1 cellular context compared by ENCODE assay signal in the genomic region with DNA sequence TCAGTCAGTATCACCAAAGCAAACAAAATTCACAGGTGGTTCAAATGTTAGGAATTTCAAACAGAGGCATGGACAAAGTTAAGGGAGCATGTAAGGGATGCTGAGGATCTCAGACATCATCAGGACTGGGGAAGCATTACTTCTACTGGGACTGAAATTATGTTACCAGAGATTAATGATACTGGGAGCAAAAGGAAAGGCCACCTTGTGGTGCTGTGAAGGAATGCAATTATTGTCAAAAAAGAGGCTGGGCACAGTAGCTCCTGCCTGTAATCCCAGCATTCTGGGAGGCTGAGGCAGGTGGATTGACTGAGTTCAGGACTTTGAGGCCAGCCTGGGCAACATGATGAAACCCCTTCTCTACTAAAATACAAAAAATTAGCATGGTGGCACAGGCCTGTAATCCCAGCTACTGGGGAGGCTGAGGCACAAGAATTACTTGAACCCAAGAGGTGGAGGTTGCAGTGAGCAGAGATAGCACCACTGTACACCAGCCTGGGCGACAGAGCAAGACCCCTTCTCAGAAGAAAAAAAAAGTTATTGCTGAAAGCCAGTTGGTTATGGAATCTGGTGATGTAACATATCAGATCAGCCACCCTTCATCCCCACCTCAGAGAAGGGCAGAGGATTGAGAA.
TF ChIP-seq lines count a peak whose summit lies in the region.

No MANE protein-coding gene starts in this region.

TF ChIP-seq in H1, 55 proteins besides CTCF, POLR2A, EP300 and RAD21 (continued from another document):
- TF ChIP-seq, protein P1, sequence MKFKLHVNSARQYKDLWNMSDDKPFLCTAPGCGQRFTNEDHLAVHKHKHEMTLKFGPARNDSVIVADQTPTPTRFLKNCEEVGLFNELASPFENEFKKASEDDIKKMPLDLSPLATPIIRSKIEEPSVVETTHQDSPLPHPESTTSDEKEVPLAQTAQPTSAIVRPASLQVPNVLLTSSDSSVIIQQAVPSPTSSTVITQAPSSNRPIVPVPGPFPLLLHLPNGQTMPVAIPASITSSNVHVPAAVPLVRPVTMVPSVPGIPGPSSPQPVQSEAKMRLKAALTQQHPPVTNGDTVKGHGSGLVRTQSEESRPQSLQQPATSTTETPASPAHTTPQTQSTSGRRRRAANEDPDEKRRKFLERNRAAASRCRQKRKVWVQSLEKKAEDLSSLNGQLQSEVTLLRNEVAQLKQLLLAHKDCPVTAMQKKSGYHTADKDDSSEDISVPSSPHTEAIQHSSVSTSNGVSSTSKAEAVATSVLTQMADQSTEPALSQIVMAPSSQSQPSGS (IDR thresholded peaks at IDR 0.05; ENCODE audit: low read length): no peak
- TF ChIP-seq EZH2 (IDR thresholded peaks at IDR 0.05; ENCODE audit: low read depth, low read length, severe bottlenecking) (no peak), JUND (IDR thresholded peaks at IDR 0.05; ENCODE audit: low read length) (no peak), RNF2 (IDR thresholded peaks at IDR 0.05; ENCODE audit: borderline replicate concordance, low read depth, low read length, missing control alignments, poor library complexity, severe bottlenecking) (no peak), POU5F1 (IDR thresholded peaks at IDR 0.05; ENCODE audit: low read depth, low read length) (no peak)
